Comparison of ENCODE assay signal across 19 cellular contexts in the genomic region with DNA sequence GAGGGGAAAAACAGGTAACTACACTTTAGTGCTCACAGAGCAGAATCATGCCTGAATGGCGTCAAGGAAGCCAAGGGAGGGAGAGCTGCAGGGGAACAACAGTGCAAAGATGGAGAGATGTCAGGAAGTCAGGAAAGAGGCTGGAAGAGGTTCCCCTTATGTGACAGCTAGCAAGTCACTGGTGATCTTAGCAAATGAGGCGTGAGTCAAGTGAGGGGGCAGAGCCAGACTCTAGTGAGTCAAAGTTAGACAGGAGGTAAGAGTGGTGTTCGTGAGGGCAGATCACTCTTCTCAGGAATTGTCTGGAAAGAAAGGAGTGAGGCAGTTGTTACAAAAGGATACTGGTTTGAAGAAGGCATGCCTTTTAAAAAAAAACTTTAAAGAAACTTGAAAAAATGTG.
A peak's percentile ranks its signal among the peaks of the same experiment; 100 is the strongest.
DNase-seq lines count a peak whose midpoint lies in the region; ATAC-seq, FAIRE-seq and TF ChIP-seq lines count a peak whose summit lies in the region.
"Had no signal": no experiment of that assay in that cellular context is flagged by ENCODE, and none has a peak within 500 bp of the region (broad histone marks: within the 10 kb centered on the region; RNA-seq: fewer than 3 reads in every experiment).

No MANE protein-coding gene starts in this region.

- peaks cover 10% of the 10 kb centered on the region for H3K27me3 Mint-ChIP-seq in activated CD4-positive, alpha-beta T cell treated with anti-CD3 and anti-CD28 coated beads for 36 hours

- H3K27me3 ChIP-seq in bronchial epithelial cell (ENCODE audit: control insufficient read depth, insufficient read depth, low read length): no peaks in the 10 kb centered on the region
- H3K27me3 ChIP-seq in left lung: no peaks in the 10 kb centered on the region
- H3K27me3 ChIP-seq: SJCRH30 had no signal

- no peak for FAIRE-seq in RCC 7860 (lab: Jason Lieb, UNC)
- no peak for FAIRE-seq in bronchial epithelial cell (lab: Jason Lieb, UNC)

- H3K9me3 Mint-ChIP-seq in activated CD4-positive, alpha-beta T cell treated with anti-CD3 and anti-CD28 coated beads for 36 hours (ENCODE audit: low read depth): no peaks in the 10 kb centered on the region
- H3K9me3 Mint-ChIP-seq: CD4-positive, CD25-positive, alpha-beta regulatory T cell had no signal

- intact Hi-C loops in left lung (cut with DNase I): loop anchor here in 1 of 2 donors (10.0 kb wide), 2 partner anchors 198 to 268 kb away; partner anchors contain the start of gene GAREM1
- intact Hi-C loops in activated CD4-positive, alpha-beta T cell treated with anti-CD3 and anti-CD28 coated beads for 36 hours (cut with DNase I, micrococcal nuclease): loop anchor here in 1 of 2 experiments (10.0 kb wide), 1 partner anchor 122 kb away; no protein-coding TSS in a partner anchor

- H3K9me3 ChIP-seq in left lung: no peaks in the 10 kb centered on the region
- H3K9me3 ChIP-seq: SJCRH30 had no signal

- no peaks in the 10 kb centered on the region for H3K4me1 Mint-ChIP-seq in activated CD4-positive, alpha-beta T cell treated with anti-CD3 and anti-CD28 coated beads for 36 hours
- H3K4me1 Mint-ChIP-seq: CD4-positive, CD25-positive, alpha-beta regulatory T cell had no signal

- ATAC-seq in left lung (no peak), HG02759 (IDR thresholded peaks at IDR 0.05; ENCODE audit: unreplicated experiment) (no peak)
- ATAC-seq in activated CD4-positive, alpha-beta T cell treated with anti-CD3 and anti-CD28 coated beads for 36 hours: no peak

- H3K4me3 Mint-ChIP-seq in activated CD4-positive, alpha-beta T cell treated with anti-CD3 and anti-CD28 coated beads for 36 hours: no peak overlapping the region
- H3K4me3 Mint-ChIP-seq: CD4-positive, CD25-positive, alpha-beta regulatory T cell had no signal

- H3K27ac Mint-ChIP-seq in activated CD4-positive, alpha-beta T cell treated with anti-CD3 and anti-CD28 coated beads for 36 hours: no peak overlapping the region
- H3K27ac Mint-ChIP-seq: CD4-positive, CD25-positive, alpha-beta regulatory T cell had no signal

- TF ChIP-seq CTCF in bronchial epithelial cell (IDR thresholded peaks at IDR 0.05; ENCODE audit: insufficient read depth, low read length, severe bottlenecking): no peak
- no peak for TF ChIP-seq CTCF in left lung (IDR thresholded peaks at IDR 0.05)

- H3K4me1 ChIP-seq in left lung: no peaks in the 10 kb centered on the region
- H3K4me1 ChIP-seq: SJCRH30 had no signal

- H3K36me3 Mint-ChIP-seq in activated CD4-positive, alpha-beta T cell treated with anti-CD3 and anti-CD28 coated beads for 36 hours (ENCODE audit: low read depth): no peaks in the 10 kb centered on the region
- H3K36me3 Mint-ChIP-seq: CD4-positive, CD25-positive, alpha-beta regulatory T cell had no signal

- H3K36me3 ChIP-seq in bronchial epithelial cell (ENCODE audit: control insufficient read depth, insufficient read depth, low read length) (no peaks in the 10 kb centered on the region), left lung (no peaks in the 10 kb centered on the region)
- H3K36me3 ChIP-seq: SJCRH30 had no signal

- H3K4me3 ChIP-seq in bronchial epithelial cell (ENCODE audit: low read depth, low read length) (no peak overlapping the region), left lung (no peak overlapping the region)
- H3K4me3 ChIP-seq: SJCRH30 had no signal

- peak; percentile 7 for DNase-seq in RCC 7860 (ENCODE audit: low spot score)
- peak; percentile 46 for DNase-seq in bronchial epithelial cell (ENCODE audit: low read depth)
- DNase-seq in left kidney (ENCODE audit: low read depth, low spot score): peak; percentile 50
- DNase-seq in left lung: no peak
- no peak for DNase-seq in NCI-H748 (lab: John Stamatoyannopoulos, UW; ENCODE audit: unreplicated experiment)
- DNase-seq in activated CD4-positive, alpha-beta T cell treated with anti-CD3 and anti-CD28 coated beads for 36 hours: no peak
- DNase-seq: CD4-positive, CD25-positive, alpha-beta regulatory T cell; DMS79; GOT3; HCEC 1CT; Kasumi-1; NCI-H1048; NCI-H1417 treated with DMSO at 0.1 percent for 48 hours; NCI-H187 treated with DMSO at 0.1 percent for 48 hours; NCI-H2107; NCI-H446 treated with DMSO at 0.1 percent for 48 hours; NCI-H69; SJCRH30 had no signal

- no peak overlapping the region for H3K27ac ChIP-seq in left lung
- H3K27ac ChIP-seq: SJCRH30 had no signal

- POLR2A ChIA-PET in activated CD4-positive, alpha-beta T cell treated with anti-CD3 and anti-CD28 coated beads for 36 hours (lab: Charles Lee): no interaction called here

- CTCF ChIA-PET in activated CD4-positive, alpha-beta T cell treated with anti-CD3 and anti-CD28 coated beads for 36 hours (lab: Charles Lee): interaction anchor here (0.7 to 2.7 kb wide), 3 partner anchors 13 to 272 kb away, joined by 3 to 10 read pairs (median 3); no protein-coding TSS in a partner anchor

Comparison
In these comparisons a context has a peak if more than half of its experiments do, and no peak if none do; other contexts are left out.
1. DNase-seq: peak in RCC 7860 (single experiment), bronchial epithelial cell (single experiment) and left kidney (single experiment); none in left lung (0 of 2), NCI-H748 (single experiment) and activated CD4-positive, alpha-beta T cell treated with anti-CD3 and anti-CD28 coated beads for 36 hours (single experiment).